12 cellular contexts compared by ENCODE assay signal in the genomic region with DNA sequence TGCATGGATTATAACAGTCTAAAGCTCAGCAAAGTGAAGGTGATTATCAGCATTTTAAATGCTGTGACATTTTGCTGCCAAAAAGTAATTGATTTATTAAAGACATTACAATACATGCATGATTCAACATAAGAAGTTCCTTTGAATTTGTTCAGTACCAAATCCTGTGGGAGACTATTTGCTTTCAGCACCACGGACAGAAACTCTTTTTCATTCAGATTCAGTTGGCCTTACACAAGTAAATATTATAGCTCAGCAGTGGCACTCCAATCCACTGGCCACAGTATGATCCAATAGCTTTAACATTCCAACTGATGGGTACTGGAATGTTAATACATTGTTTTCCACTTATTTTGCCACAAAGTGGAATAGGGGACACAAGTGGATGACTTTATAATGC.
DNase-seq lines count a peak whose midpoint lies in the region; ATAC-seq, FAIRE-seq and TF ChIP-seq lines count a peak whose summit lies in the region.
"Had no signal": no experiment of that assay in that cellular context is flagged by ENCODE, and none has a peak within 500 bp of the region (broad histone marks: within the 10 kb centered on the region; RNA-seq: fewer than 3 reads in every experiment).

No MANE protein-coding gene starts in this region.

- H3K36me3 Mint-ChIP-seq in nephron progenitor cell (ENCODE audit: low read depth), result no peaks in the 10 kb centered on the region

- H3K4me1 ChIP-seq in PC-3 (ENCODE audit: insufficient read depth, low read length) (no peaks in the 10 kb centered on the region), endothelial cell of umbilical vein (ENCODE audit: control insufficient read depth, extremely low read depth, insufficient read depth, low read length) (no peaks in the 10 kb centered on the region), thyroid gland (no peaks in the 10 kb centered on the region)
- H3K4me1 ChIP-seq: gastrocnemius medialis, upper lobe of left lung had no signal

- DNase-seq in GM04504 (ENCODE audit: low read depth) (peak; percentile 27), PC-3 (peak; percentile 61), endothelial cell of umbilical vein (ENCODE audit: low read depth, low spot score) (peak; percentile 44), nephron progenitor cell (peak; percentile 43), thyroid gland (no peak), left ventricle myocardium superior (no peak), SKM-1 treated with dmso at 0.1 percent for 144 hours (lab: John Stamatoyannopoulos, UW; ENCODE audit: unreplicated experiment) (no peak)
- DNase-seq: activated naive CD4-positive, alpha-beta T cell; gastrocnemius medialis; upper lobe of left lung; WERI-Rb-1 had no signal

- peaks cover 19% of the 10 kb centered on the region for H3K27me3 Mint-ChIP-seq in nephron progenitor cell (ENCODE audit: low read depth, poor library complexity)

- no peak overlapping the region for H3K27ac Mint-ChIP-seq in nephron progenitor cell

- no peak for FAIRE-seq in endothelial cell of umbilical vein (lab: Jason Lieb, UNC)

- H3K9me3 Mint-ChIP-seq in nephron progenitor cell, result no peaks in the 10 kb centered on the region

- H3K36me3 ChIP-seq in PC-3 (ENCODE audit: low read depth, low read length) (no peaks in the 10 kb centered on the region), endothelial cell of umbilical vein (ENCODE audit: control insufficient read depth in 2 of 2, extremely low read depth in 1 of 2, insufficient read depth in 2 of 2, low read length in 2 of 2) (no peaks in the 10 kb centered on the region), thyroid gland (no peaks in the 10 kb centered on the region)
- H3K36me3 ChIP-seq: gastrocnemius medialis, upper lobe of left lung, WERI-Rb-1 had no signal

- TF ChIP-seq CTCF in PC-3 (conservative IDR thresholded peaks at IDR 0.05; ENCODE audit: low read depth, low read length) (no peak), endothelial cell of umbilical vein (IDR thresholded peaks at IDR 0.05; ENCODE audit: extremely low read depth in 1 of 2, insufficient read depth in 1 of 2, low read depth in 1 of 2, low read length in 2 of 2) (no peak), nephron progenitor cell (IDR thresholded peaks at IDR 0.05) (no peak), thyroid gland (IDR thresholded peaks at IDR 0.05) (no peak)

- no peak overlapping the region for H3K4me3 Mint-ChIP-seq in nephron progenitor cell

- no peak for ATAC-seq in PC-3
- ATAC-seq in left ventricle myocardium superior, result no peak
- no peak for ATAC-seq in HG03457 (IDR thresholded peaks at IDR 0.05; ENCODE audit: unreplicated experiment)
- ATAC-seq: gastrocnemius medialis had no signal

- CTCF ChIA-PET in PC-3 (lab: Charles Lee) (no interaction called here), endothelial cell of umbilical vein (lab: Charles Lee) (interaction anchor here (0.6 kb wide), 1 partner anchor 482 kb away, joined by 3 read pairs; no protein-coding TSS in a partner anchor)

- POLR2A ChIA-PET in PC-3 (lab: Charles Lee; ENCODE audit: unreplicated experiment), result no interaction called here
- POLR2A ChIA-PET in endothelial cell of umbilical vein (lab: Charles Lee), result no interaction called here

- no peak overlapping the region for H3K4me2 ChIP-seq in PC-3 (ENCODE audit: low read length)
- no peak overlapping the region for H3K4me2 ChIP-seq in endothelial cell of umbilical vein (ENCODE audit: insufficient read depth, low read length)

- H3K9me2 ChIP-seq in PC-3 (replicated peaks; ENCODE audit: low read length), result no peaks in the 10 kb centered on the region; the same call in 1 of the 2 replicates

- H3K79me2 ChIP-seq in PC-3 (ENCODE audit: low read length), result no peaks in the 10 kb centered on the region
- H3K79me2 ChIP-seq in endothelial cell of umbilical vein (ENCODE audit: control insufficient read depth, insufficient read depth, low read length), result no peaks in the 10 kb centered on the region

- BruUV-seq in PC-3 (replicated peaks; lab: Mats Ljungman, UMichigan), result no TSS peak
- BruUV-seq in endothelial cell of umbilical vein (replicated peaks; lab: Mats Ljungman, UMichigan), result no TSS peak

- H3K27ac ChIP-seq in PC-3 (ENCODE audit: low read length), result no peak overlapping the region
- no peak overlapping the region for H3K27ac ChIP-seq in endothelial cell of umbilical vein (ENCODE audit: insufficient read depth, low read depth, low read length)
- no peak overlapping the region for H3K27ac ChIP-seq in thyroid gland
- H3K27ac ChIP-seq: gastrocnemius medialis, upper lobe of left lung, WERI-Rb-1 had no signal

- H3K4me3 ChIP-seq in PC-3 (ENCODE audit: low read length) (no peak overlapping the region), endothelial cell of umbilical vein (replicated peaks in 1 of 3; ENCODE audit: insufficient read depth in 1 of 3, low read depth in 1 of 3, low read length in 3 of 3) (no peak overlapping the region), thyroid gland (replicated peaks in 1 of 3) (no peak overlapping the region)
- H3K4me3 ChIP-seq: gastrocnemius medialis, upper lobe of left lung had no signal

- no peak overlapping the region for H3K9ac ChIP-seq in PC-3 (ENCODE audit: low read length)
- no peak overlapping the region for H3K9ac ChIP-seq in endothelial cell of umbilical vein (replicated peaks; ENCODE audit: extremely low read depth, insufficient read depth, low read length)

- WGBS in thyroid gland, 2 donors, result 4 to 11% methylated on average over 1 of the region's 1 CpG

- intact Hi-C loops in PC-3 (cut with micrococcal nuclease), result no loop called here
- intact Hi-C loops in endothelial cell of umbilical vein (cut with micrococcal nuclease), result no loop called here
- intact Hi-C loops in thyroid gland (cut with DNase I), result no loop called here
- intact Hi-C loops in left ventricle myocardium superior (cut with micrococcal nuclease), result no loop called here

- H3F3A ChIP-seq in PC-3 (ENCODE audit: low read length, unreplicated experiment), result no peaks in the 10 kb centered on the region

- H3K9me1 ChIP-seq in endothelial cell of umbilical vein (replicated peaks; ENCODE audit: control insufficient read depth, extremely low read depth, insufficient read depth, low read length), result no peaks in the 10 kb centered on the region

- H3K27me3 ChIP-seq in PC-3 (ENCODE audit: low read length) (no peaks in the 10 kb centered on the region), endothelial cell of umbilical vein (ENCODE audit: control insufficient read depth in 2 of 2, insufficient read depth in 2 of 2, low read length in 2 of 2) (no peaks in the 10 kb centered on the region), thyroid gland (no peaks in the 10 kb centered on the region)
- H3K27me3 ChIP-seq: gastrocnemius medialis, upper lobe of left lung had no signal

- H3K4me1 Mint-ChIP-seq in nephron progenitor cell, result peaks cover 10% of the 10 kb centered on the region

- no peaks in the 10 kb centered on the region for H3K9me3 ChIP-seq in PC-3 (ENCODE audit: low read length)
- no peaks in the 10 kb centered on the region for H3K9me3 ChIP-seq in endothelial cell of umbilical vein (replicated peaks; ENCODE audit: control insufficient read depth, insufficient read depth, low read length)
- H3K9me3 ChIP-seq in thyroid gland, result no peaks in the 10 kb centered on the region
- H3K9me3 ChIP-seq: gastrocnemius medialis, upper lobe of left lung had no signal

- H4K20me1 ChIP-seq in PC-3 (ENCODE audit: low read length) (no peaks in the 10 kb centered on the region), endothelial cell of umbilical vein (replicated peaks; ENCODE audit: control insufficient read depth, extremely low read depth, insufficient read depth, low read length) (no peaks in the 10 kb centered on the region)

- TF ChIP-seq POLR2A in endothelial cell of umbilical vein (IDR thresholded peaks at IDR 0.05; ENCODE audit: low read depth, low read length), result no peak
- no peak for TF ChIP-seq POLR2A in thyroid gland (IDR thresholded peaks at IDR 0.05)

- dilution Hi-C loops in endothelial cell of umbilical vein (cut with MboI; ENCODE audit: extremely low pct_ligation_motif_present, low sequenced_read_pairs), result no loop called here

- H2AFZ ChIP-seq in PC-3 (ENCODE audit: low read length) (no peak overlapping the region), endothelial cell of umbilical vein (ENCODE audit: low read depth, low read length) (no peak overlapping the region)

TF ChIP-seq in endothelial cell of umbilical vein, 7 proteins besides CTCF, POLR2A, EP300 and RAD21:
- TF ChIP-seq GATA2 (IDR thresholded peaks at IDR 0.05; ENCODE audit: insufficient read depth, insufficient read length, low read depth, low read length) (no peak), JUN (IDR thresholded peaks at IDR 0.05; ENCODE audit: borderline replicate concordance, insufficient read depth, insufficient read length, low read depth) (no peak), MYC (IDR thresholded peaks at IDR 0.05; ENCODE audit: low read depth, low read length) (no peak), POLR2AphosphoS5 (IDR thresholded peaks at IDR 0.05; ENCODE audit: insufficient read depth, low read depth, low read length) (no peak), EZH2 (IDR thresholded peaks at IDR 0.05; ENCODE audit: borderline replicate concordance, low read depth, low read length, severe bottlenecking) (no peak), FOS (IDR thresholded peaks at IDR 0.05; ENCODE audit: borderline replicate concordance, insufficient read depth, low read length) (no peak)
- TF ChIP-seq, protein P1, sequence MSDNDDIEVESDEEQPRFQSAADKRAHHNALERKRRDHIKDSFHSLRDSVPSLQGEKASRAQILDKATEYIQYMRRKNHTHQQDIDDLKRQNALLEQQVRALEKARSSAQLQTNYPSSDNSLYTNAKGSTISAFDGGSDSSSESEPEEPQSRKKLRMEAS (IDR thresholded peaks at IDR 0.05; ENCODE audit: insufficient read depth, insufficient read length), result no peak

Comparison
In these comparisons a context has a peak if more than half of its experiments do, and no peak if none do; other contexts are left out.
1. DNase-seq: peak in GM04504 (single experiment), PC-3 (single experiment), endothelial cell of umbilical vein (single experiment) and nephron progenitor cell (single experiment); none in thyroid gland (0 of 2), left ventricle myocardium superior (single experiment) and SKM-1 treated with dmso at 0.1 percent for 144 hours (single experiment).